Comparison of ENCODE assay signal across 16 cellular contexts in the genomic region with DNA sequence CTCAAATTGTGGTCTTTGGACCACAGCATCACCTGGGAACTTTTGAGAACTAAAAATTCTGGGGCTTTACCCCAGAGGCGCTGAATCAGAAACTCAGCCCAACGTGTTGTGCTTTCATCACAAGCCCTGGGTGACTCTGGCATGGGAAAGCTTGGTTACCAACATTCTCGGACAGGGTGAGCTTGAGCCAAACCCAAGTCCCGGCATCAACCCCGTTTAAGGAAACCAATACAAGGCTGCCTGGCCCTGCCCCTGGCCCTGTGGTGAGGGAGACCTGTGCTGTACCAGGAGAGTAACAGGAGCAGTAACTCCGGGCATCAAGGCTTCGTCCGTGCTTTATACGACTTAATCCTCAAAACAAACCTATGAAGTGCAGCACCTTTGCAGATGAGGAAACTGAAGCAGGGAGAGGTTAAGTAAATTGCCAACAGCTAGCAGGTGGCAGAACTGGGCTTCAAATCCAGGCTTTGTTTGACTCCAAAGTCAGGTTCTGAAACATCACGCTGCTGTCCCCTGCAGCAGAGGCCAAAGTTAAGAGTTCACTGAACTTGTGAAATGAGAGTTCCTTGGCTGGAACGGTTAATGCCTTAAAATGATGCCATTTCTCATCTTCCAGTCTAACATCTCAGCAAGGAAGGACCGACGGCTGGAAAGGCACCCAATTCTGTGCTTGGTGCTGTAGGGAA.
"Had no signal": no experiment of that assay in that cellular context is flagged by ENCODE, and none has a peak within 500 bp of the region (broad histone marks: within the 10 kb centered on the region; RNA-seq: fewer than 3 reads in every experiment).

No MANE protein-coding gene starts in this region.

- H3K27ac ChIP-seq: brain microvascular endothelial cell, SJCRH30, upper lobe of right lung had no signal

- H3K27me3 ChIP-seq: brain microvascular endothelial cell, SJCRH30, upper lobe of right lung had no signal

- ATAC-seq: esophagus mucosa, T-helper 17 cell, upper lobe of right lung had no signal

- H3K36me3 ChIP-seq: brain microvascular endothelial cell, SJCRH30, upper lobe of right lung had no signal

- H3K4me1 ChIP-seq: SJCRH30, upper lobe of right lung had no signal

- DNase-seq: activated CD4-positive, alpha-beta T cell treated with anti-CD3 and anti-CD28 coated beads, Interleukin-2, amount 10 ng/mL, durations not matched to agents 24 days and 14 days; activated CD8-positive, alpha-beta memory T cell treated with anti-CD3 and anti-CD28 coated beads, Interleukin-2, amount 50 U/mL, for 48 hours; activated gamma-delta T cell treated with Interleukin-2 at 50 U/mL for 16 hours; activated naive CD8-positive, alpha-beta T cell treated with anti-CD3 and anti-CD28 coated beads for 36 hours; amygdala; brain microvascular endothelial cell; glutamatergic neuron; kidney glomerular epithelial cell; midbrain; SJCRH30; stimulated activated CD4-positive, alpha-beta T cell treated with anti-CD3 and anti-CD28 coated beads, Interleukin-12 subunit alpha, Interleukin-12 subunit beta, amount 100 ng/mL, for 4 hours; stimulated activated CD4-positive, alpha-beta T cell treated with anti-CD3 and anti-CD28 coated beads, Interleukin-2, amount 100 ng/mL, for 24 hours; T-helper 17 cell; upper lobe of right lung had no signal

- H3K9me3 ChIP-seq: SJCRH30, upper lobe of right lung had no signal

- H3K4me3 ChIP-seq: lung, SJCRH30, upper lobe of right lung had no signal
